In genomic region chr10:86439544-86439943, GRCh38 we compare ENCODE assay signal across 9 cellular contexts.
DNase-seq lines count a peak whose midpoint lies in the region; ATAC-seq and TF ChIP-seq lines count a peak whose summit lies in the region.
"Had no signal": no experiment of that assay in that cellular context is flagged by ENCODE, and none has a peak within 500 bp of the region (broad histone marks: within the 10 kb centered on the region; RNA-seq: fewer than 3 reads in every experiment).

No MANE protein-coding gene starts in this region.

- H3K36me3 ChIP-seq in brain microvascular endothelial cell (replicated peaks): peaks cover 26% of the 10 kb centered on the region
- H3K36me3 ChIP-seq in effector memory CD4-positive, alpha-beta T cell (ENCODE audit: control insufficient read depth, insufficient read depth, low read length): peaks cover 66% of the 10 kb centered on the region

- ATAC-seq in GM21723 (IDR thresholded peaks at IDR 0.05; ENCODE audit: unreplicated experiment) (no peak), HG02571 (IDR thresholded peaks at IDR 0.05; ENCODE audit: unreplicated experiment) (no peak)

- no peaks in the 10 kb centered on the region for H3K27me3 ChIP-seq in brain microvascular endothelial cell (replicated peaks)
- no peaks in the 10 kb centered on the region for H3K27me3 ChIP-seq in effector memory CD4-positive, alpha-beta T cell (replicated peaks; ENCODE audit: control insufficient read depth, insufficient read depth, low read length, poor library complexity, severe bottlenecking)

- no peak overlapping the region for H3K4me3 ChIP-seq in brain microvascular endothelial cell (ENCODE audit: low read depth, low read length)
- H3K4me3 ChIP-seq in effector memory CD4-positive, alpha-beta T cell (ENCODE audit: insufficient read depth, low read depth, low read length, poor library complexity, severe bottlenecking): no peak overlapping the region

- peak; percentile 41 for TF ChIP-seq CTCF in brain microvascular endothelial cell (IDR thresholded peaks at IDR 0.05; ENCODE audit: low read depth, low read length, missing control alignments)

- in situ Hi-C loops in brain microvascular endothelial cell (cut with HindIII; ENCODE audit: low pct_ligation_motif_present, low sequenced_read_pairs): no loop called here

- H3K4me1 ChIP-seq in effector memory CD4-positive, alpha-beta T cell (ENCODE audit: control insufficient read depth, insufficient read depth, low read length, poor library complexity, severe bottlenecking): no peaks in the 10 kb centered on the region

- no peaks in the 10 kb centered on the region for H3K9me3 ChIP-seq in effector memory CD4-positive, alpha-beta T cell (ENCODE audit: control insufficient read depth, low read length)

- peak overlapping the region; percentile 97 for H3K27ac ChIP-seq in brain microvascular endothelial cell
- H3K27ac ChIP-seq in effector memory CD4-positive, alpha-beta T cell (ENCODE audit: insufficient read depth, low read length, poor library complexity, severe bottlenecking): no peak overlapping the region

- DNase-seq in AG08395 (ENCODE audit: low spot score): peak; percentile 9
- peak; percentile 77 for DNase-seq in HK-2 (ENCODE audit: unreplicated experiment)
- DNase-seq in brain microvascular endothelial cell: peak; percentile 98
- DNase-seq in midbrain (lab: John Stamatoyannopoulos, UW): peak; percentile 32
- no peak for DNase-seq in effector memory CD4-positive, alpha-beta T cell
- DNase-seq in NCI-H2196 treated with DMSO at 0.1 percent for 48 hours (lab: John Stamatoyannopoulos, UW; ENCODE audit: unreplicated experiment): no peak
- DNase-seq: occipital lobe had no signal

Comparison
In these comparisons a context has a peak if more than half of its experiments do, and no peak if none do; other contexts are left out.
1. DNase-seq: peak in AG08395 (single experiment), HK-2 (single experiment), brain microvascular endothelial cell (single experiment) and midbrain (single experiment); none in effector memory CD4-positive, alpha-beta T cell (0 of 3) and NCI-H2196 treated with DMSO at 0.1 percent for 48 hours (single experiment).